1 cellular context compared by ENCODE assay signal in the genomic region with DNA sequence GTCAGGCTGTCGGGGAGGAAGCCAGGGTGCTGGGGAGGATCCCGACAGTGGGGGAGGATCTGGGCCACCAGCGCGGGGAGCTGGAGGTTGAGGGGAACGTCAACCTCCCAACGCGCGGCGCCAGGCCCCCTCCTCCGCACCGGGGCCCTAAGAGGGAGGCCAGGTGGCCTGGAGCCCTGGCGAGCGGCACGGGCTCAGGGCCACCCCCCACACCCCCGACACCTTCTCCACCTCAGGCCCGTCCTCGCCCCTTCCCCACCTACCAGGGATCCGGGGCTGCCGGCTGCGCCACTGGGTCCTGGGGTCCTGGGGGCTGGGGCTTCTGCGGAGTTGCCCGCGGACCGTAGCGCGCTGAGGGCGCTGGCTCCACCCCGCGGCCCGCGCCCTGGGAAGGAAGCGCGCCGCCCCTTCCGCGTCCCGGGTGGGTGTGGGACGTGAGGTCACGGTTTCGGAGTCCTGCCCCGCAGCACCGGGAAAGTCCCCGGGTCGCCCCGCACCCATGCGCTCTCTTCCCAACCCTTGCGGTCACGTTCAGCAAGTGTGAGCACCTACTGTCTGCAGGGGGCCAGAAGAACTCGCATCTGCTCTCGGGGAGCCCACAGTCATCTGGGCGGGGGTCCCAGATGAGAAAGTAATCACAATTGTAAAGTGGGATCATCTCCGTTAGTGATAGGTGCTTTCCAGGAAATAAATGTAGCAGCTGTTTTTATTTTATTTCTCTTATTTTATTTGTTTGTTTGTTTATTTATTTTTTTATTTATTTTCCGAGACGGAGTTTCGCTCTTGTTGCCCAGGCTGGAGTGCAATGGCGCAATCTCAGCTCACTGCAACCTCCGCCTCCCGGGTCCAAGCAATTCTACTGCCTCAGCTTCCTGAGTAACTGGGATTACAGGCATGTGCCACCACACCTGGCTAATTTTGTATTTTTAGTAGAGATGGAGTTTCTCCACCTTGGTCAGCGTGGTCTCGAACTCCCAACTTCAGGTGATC.
A peak's percentile ranks its signal among the peaks of the same experiment; 100 is the strongest.
TF ChIP-seq lines count a peak whose summit lies in the region.

A gene (minus strand): TSS at position 362 of the 990 bp plus-strand sequence. CDS start 13,335 bp downstream, outside the sequence.

TF ChIP-seq in HepG2, 621 proteins besides CTCF, POLR2A, EP300 and RAD21 (continued from another document and continues in another):
- TF ChIP-seq, protein P1, sequence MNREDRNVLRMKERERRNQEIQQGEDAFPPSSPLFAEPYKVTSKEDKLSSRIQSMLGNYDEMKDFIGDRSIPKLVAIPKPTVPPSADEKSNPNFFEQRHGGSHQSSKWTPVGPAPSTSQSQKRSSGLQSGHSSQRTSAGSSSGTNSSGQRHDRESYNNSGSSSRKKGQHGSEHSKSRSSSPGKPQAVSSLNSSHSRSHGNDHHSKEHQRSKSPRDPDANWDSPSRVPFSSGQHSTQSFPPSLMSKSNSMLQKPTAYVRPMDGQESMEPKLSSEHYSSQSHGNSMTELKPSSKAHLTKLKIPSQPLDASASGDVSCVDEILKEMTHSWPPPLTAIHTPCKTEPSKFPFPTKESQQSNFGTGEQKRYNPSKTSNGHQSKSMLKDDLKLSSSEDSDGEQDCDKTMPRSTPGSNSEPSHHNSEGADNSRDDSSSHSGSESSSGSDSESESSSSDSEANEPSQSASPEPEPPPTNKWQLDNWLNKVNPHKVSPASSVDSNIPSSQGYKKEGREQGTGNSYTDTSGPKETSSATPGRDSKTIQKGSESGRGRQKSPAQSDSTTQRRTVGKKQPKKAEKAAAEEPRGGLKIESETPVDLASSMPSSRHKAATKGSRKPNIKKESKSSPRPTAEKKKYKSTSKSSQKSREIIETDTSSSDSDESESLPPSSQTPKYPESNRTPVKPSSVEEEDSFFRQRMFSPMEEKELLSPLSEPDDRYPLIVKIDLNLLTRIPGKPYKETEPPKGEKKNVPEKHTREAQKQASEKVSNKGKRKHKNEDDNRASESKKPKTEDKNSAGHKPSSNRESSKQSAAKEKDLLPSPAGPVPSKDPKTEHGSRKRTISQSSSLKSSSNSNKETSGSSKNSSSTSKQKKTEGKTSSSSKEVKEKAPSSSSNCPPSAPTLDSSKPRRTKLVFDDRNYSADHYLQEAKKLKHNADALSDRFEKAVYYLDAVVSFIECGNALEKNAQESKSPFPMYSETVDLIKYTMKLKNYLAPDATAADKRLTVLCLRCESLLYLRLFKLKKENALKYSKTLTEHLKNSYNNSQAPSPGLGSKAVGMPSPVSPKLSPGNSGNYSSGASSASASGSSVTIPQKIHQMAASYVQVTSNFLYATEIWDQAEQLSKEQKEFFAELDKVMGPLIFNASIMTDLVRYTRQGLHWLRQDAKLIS (CRISPR knock-in tag; IDR thresholded peaks at IDR 0.05) = no peak
- TF ChIP-seq SRSF9 (IDR thresholded peaks at IDR 0.05; ENCODE audit: borderline replicate concordance, insufficient read depth, low read depth, low read length, poor library complexity, severe bottlenecking) = no peak
- TF ChIP-seq DNMT1 (CRISPR knock-in tag; IDR thresholded peaks at IDR 0.05) = no peak
- no peak for TF ChIP-seq GZF1 (CRISPR knock-in tag; IDR thresholded peaks at IDR 0.05)
- no peak for TF ChIP-seq ZNF530 (CRISPR knock-in tag; IDR thresholded peaks at IDR 0.05; ENCODE audit: low read depth)
- no peak for TF ChIP-seq TP53 (CRISPR knock-in tag; conservative IDR thresholded peaks at IDR 0.05)
- TF ChIP-seq ZNF773 (CRISPR knock-in tag; IDR thresholded peaks at IDR 0.05; ENCODE audit: borderline replicate concordance) = no peak
- TF ChIP-seq, protein P2, sequence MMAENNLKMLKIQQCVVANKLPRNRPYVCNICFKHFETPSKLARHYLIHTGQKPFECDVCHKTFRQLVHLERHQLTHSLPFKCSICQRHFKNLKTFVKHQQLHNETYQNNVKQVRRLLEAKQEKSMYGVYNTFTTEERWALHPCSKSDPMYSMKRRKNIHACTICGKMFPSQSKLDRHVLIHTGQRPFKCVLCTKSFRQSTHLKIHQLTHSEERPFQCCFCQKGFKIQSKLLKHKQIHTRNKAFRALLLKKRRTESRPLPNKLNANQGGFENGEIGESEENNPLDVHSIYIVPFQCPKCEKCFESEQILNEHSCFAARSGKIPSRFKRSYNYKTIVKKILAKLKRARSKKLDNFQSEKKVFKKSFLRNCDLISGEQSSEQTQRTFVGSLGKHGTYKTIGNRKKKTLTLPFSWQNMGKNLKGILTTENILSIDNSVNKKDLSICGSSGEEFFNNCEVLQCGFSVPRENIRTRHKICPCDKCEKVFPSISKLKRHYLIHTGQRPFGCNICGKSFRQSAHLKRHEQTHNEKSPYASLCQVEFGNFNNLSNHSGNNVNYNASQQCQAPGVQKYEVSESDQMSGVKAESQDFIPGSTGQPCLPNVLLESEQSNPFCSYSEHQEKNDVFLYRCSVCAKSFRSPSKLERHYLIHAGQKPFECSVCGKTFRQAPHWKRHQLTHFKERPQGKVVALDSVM (CRISPR knock-in tag; IDR thresholded peaks at IDR 0.05) = no peak; the same call in 1 of the 2 replicates
- no peak for TF ChIP-seq ZNF577 (CRISPR knock-in tag; IDR thresholded peaks at IDR 0.05; ENCODE audit: borderline replicate concordance, low read depth)
- no peak for TF ChIP-seq NBN (conservative IDR thresholded peaks at IDR 0.05)
- no peak for TF ChIP-seq ZNF607 (CRISPR knock-in tag; IDR thresholded peaks at IDR 0.05; ENCODE audit: borderline replicate concordance)
- TF ChIP-seq, protein P3, sequence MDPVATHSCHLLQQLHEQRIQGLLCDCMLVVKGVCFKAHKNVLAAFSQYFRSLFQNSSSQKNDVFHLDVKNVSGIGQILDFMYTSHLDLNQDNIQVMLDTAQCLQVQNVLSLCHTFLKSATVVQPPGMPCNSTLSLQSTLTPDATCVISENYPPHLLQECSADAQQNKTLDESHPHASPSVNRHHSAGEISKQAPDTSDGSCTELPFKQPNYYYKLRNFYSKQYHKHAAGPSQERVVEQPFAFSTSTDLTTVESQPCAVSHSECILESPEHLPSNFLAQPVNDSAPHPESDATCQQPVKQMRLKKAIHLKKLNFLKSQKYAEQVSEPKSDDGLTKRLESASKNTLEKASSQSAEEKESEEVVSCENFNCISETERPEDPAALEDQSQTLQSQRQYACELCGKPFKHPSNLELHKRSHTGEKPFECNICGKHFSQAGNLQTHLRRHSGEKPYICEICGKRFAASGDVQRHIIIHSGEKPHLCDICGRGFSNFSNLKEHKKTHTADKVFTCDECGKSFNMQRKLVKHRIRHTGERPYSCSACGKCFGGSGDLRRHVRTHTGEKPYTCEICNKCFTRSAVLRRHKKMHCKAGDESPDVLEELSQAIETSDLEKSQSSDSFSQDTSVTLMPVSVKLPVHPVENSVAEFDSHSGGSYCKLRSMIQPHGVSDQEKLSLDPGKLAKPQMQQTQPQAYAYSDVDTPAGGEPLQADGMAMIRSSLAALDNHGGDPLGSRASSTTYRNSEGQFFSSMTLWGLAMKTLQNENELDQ (CRISPR knock-in tag; IDR thresholded peaks at IDR 0.05; ENCODE audit: borderline replicate concordance) = no peak
- TF ChIP-seq KAT2B (IDR thresholded peaks at IDR 0.05; ENCODE audit: borderline replicate concordance, low read depth, low read length) = no peak
- TF ChIP-seq SIX1 (CRISPR knock-in tag; IDR thresholded peaks at IDR 0.05; ENCODE audit: borderline replicate concordance) = no peak
- TF ChIP-seq, protein P4, sequence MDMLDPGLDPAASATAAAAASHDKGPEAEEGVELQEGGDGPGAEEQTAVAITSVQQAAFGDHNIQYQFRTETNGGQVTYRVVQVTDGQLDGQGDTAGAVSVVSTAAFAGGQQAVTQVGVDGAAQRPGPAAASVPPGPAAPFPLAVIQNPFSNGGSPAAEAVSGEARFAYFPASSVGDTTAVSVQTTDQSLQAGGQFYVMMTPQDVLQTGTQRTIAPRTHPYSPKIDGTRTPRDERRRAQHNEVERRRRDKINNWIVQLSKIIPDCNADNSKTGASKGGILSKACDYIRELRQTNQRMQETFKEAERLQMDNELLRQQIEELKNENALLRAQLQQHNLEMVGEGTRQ (IDR thresholded peaks at IDR 0.05; ENCODE audit: low read depth, low read length) = no peak
- TF ChIP-seq, protein P4 (CRISPR knock-in tag; IDR thresholded peaks at IDR 0.05; ENCODE audit: borderline replicate concordance) = no peak
- TF ChIP-seq DR1 (CRISPR knock-in tag; IDR thresholded peaks at IDR 0.05) = no peak
- TF ChIP-seq YY1 (IDR thresholded peaks at IDR 0.05; ENCODE audit: insufficient read depth, insufficient replicate concordance, low read depth, low read length) = no peak
- TF ChIP-seq ZNF441 (CRISPR knock-in tag; IDR thresholded peaks at IDR 0.05; ENCODE audit: borderline replicate concordance) = no peak; the same call in 1 of the 2 replicates
- TF ChIP-seq, protein P5, sequence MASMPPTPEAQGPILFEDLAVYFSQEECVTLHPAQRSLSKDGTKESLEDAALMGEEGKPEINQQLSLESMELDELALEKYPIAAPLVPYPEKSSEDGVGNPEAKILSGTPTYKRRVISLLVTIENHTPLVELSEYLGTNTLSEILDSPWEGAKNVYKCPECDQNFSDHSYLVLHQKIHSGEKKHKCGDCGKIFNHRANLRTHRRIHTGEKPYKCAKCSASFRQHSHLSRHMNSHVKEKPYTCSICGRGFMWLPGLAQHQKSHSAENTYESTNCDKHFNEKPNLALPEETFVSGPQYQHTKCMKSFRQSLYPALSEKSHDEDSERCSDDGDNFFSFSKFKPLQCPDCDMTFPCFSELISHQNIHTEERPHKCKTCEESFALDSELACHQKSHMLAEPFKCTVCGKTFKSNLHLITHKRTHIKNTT (CRISPR knock-in tag; IDR thresholded peaks at IDR 0.05) = no peak
- TF ChIP-seq, protein P6, sequence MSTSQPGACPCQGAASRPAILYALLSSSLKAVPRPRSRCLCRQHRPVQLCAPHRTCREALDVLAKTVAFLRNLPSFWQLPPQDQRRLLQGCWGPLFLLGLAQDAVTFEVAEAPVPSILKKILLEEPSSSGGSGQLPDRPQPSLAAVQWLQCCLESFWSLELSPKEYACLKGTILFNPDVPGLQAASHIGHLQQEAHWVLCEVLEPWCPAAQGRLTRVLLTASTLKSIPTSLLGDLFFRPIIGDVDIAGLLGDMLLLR (CRISPR knock-in tag; IDR thresholded peaks at IDR 0.05) = no peak
- no peak for TF ChIP-seq ZNF207 (IDR thresholded peaks at IDR 0.05; ENCODE audit: borderline replicate concordance)
- TF ChIP-seq ZNF569 (CRISPR knock-in tag; IDR thresholded peaks at IDR 0.05; ENCODE audit: borderline replicate concordance) = no peak
- TF ChIP-seq BRD4 (CRISPR knock-in tag; IDR thresholded peaks at IDR 0.05) = no peak
- peak; percentile 53; the same call in 1 of the 2 replicates for TF ChIP-seq ELF1 (CRISPR knock-in tag; IDR thresholded peaks at IDR 0.05)
- TF ChIP-seq, protein P7, sequence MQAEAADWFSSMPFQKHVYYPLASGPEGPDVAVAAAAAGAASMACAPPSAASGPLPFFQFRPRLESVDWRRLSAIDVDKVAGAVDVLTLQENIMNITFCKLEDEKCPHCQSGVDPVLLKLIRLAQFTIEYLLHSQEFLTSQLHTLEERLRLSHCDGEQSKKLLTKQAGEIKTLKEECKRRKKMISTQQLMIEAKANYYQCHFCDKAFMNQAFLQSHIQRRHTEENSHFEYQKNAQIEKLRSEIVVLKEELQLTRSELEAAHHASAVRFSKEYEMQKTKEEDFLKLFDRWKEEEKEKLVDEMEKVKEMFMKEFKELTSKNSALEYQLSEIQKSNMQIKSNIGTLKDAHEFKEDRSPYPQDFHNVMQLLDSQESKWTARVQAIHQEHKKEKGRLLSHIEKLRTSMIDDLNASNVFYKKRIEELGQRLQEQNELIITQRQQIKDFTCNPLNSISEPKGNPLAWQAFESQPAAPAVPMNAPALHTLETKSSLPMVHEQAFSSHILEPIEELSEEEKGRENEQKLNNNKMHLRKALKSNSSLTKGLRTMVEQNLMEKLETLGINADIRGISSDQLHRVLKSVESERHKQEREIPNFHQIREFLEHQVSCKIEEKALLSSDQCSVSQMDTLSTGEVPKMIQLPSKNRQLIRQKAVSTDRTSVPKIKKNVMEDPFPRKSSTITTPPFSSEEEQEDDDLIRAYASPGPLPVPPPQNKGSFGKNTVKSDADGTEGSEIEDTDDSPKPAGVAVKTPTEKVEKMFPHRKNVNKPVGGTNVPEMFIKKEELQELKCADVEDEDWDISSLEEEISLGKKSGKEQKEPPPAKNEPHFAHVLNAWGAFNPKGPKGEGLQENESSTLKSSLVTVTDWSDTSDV (CRISPR knock-in tag; IDR thresholded peaks at IDR 0.05) = no peak
- no peak for TF ChIP-seq RXRB (CRISPR knock-in tag; IDR thresholded peaks at IDR 0.05; ENCODE audit: borderline replicate concordance)
- no peak for TF ChIP-seq ZNF841 (CRISPR knock-in tag; IDR thresholded peaks at IDR 0.05; ENCODE audit: borderline replicate concordance)
- TF ChIP-seq ZNF160 (CRISPR knock-in tag; IDR thresholded peaks at IDR 0.05) = no peak
- TF ChIP-seq FIP1L1 (IDR thresholded peaks at IDR 0.05; ENCODE audit: borderline replicate concordance, insufficient read depth, low read depth, low read length) = no peak
- no peak for TF ChIP-seq SOX5 (CRISPR knock-in tag; IDR thresholded peaks at IDR 0.05; ENCODE audit: borderline replicate concordance)
- TF ChIP-seq, protein P8, sequence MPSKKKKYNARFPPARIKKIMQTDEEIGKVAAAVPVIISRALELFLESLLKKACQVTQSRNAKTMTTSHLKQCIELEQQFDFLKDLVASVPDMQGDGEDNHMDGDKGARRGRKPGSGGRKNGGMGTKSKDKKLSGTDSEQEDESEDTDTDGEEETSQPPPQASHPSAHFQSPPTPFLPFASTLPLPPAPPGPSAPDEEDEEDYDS (CRISPR knock-in tag; IDR thresholded peaks at IDR 0.05) = peak; percentile 33; the same call in 1 of the 2 replicates
- TF ChIP-seq ZKSCAN8 (CRISPR knock-in tag; IDR thresholded peaks at IDR 0.05; ENCODE audit: borderline replicate concordance) = peak; percentile 99
- TF ChIP-seq CBX2 (IDR thresholded peaks at IDR 0.05; ENCODE audit: low read depth, low read length) = no peak
- TF ChIP-seq CBX2 (CRISPR knock-in tag; IDR thresholded peaks at IDR 0.05; ENCODE audit: low read depth) = no peak
- no peak for TF ChIP-seq ARNT2 (CRISPR knock-in tag; IDR thresholded peaks at IDR 0.05; ENCODE audit: low read depth)
- TF ChIP-seq ETV6 (CRISPR knock-in tag; conservative IDR thresholded peaks at IDR 0.05) = no peak
- TF ChIP-seq FOSL2 (CRISPR knock-in tag; IDR thresholded peaks at IDR 0.05) = 0 out of 2 replicates have a peak, but pooled peaks have one; percentile 22
- no peak for TF ChIP-seq ZNF737 (CRISPR knock-in tag; IDR thresholded peaks at IDR 0.05; ENCODE audit: borderline replicate concordance)
- TF ChIP-seq ZNF10 (CRISPR knock-in tag; IDR thresholded peaks at IDR 0.05; ENCODE audit: borderline replicate concordance, low read depth) = no peak
- peak; percentile 40; the same call in 1 of the 2 replicates for TF ChIP-seq MXD4 (CRISPR knock-in tag; IDR thresholded peaks at IDR 0.05)
- no peak for TF ChIP-seq ZNF878 (CRISPR knock-in tag; IDR thresholded peaks at IDR 0.05)
- TF ChIP-seq ZNF205 (CRISPR knock-in tag; IDR thresholded peaks at IDR 0.05) = 0 out of 2 replicates have a peak, but pooled peaks have one; percentile 56
- peak; percentile 73 for TF ChIP-seq ZNF547 (CRISPR knock-in tag; IDR thresholded peaks at IDR 0.05)
- no peak for TF ChIP-seq ZFP37 (CRISPR knock-in tag; IDR thresholded peaks at IDR 0.05; ENCODE audit: borderline replicate concordance)
- TF ChIP-seq HNF4A (CRISPR knock-in tag; IDR thresholded peaks at IDR 0.05) = no peak
- no peak for TF ChIP-seq TRIM24 (CRISPR knock-in tag; IDR thresholded peaks at IDR 0.05)
- no peak for TF ChIP-seq DPF2 (CRISPR knock-in tag; IDR thresholded peaks at IDR 0.05; ENCODE audit: borderline replicate concordance, low read depth)
- no peak for TF ChIP-seq ZBTB21 (CRISPR knock-in tag; IDR thresholded peaks at IDR 0.05)
- TF ChIP-seq MTF2 (CRISPR knock-in tag; IDR thresholded peaks at IDR 0.05; ENCODE audit: borderline replicate concordance) = no peak
